ENCODE assay signal across 23 cellular contexts in genomic region chr9:22357016-22357415, GRCh38.
"Had no signal": no experiment of that assay in that cellular context is flagged by ENCODE, and none has a peak within 500 bp of the region (broad histone marks: within the 10 kb centered on the region; RNA-seq: fewer than 3 reads in every experiment).

No MANE protein-coding gene starts in this region.

- H3K27me3 Mint-ChIP-seq: activated CD4-positive, alpha-beta T cell treated with anti-CD3 and anti-CD28 coated beads, Interleukin-2, amount 10 ng/mL, durations not matched to agents 24 days and 14 days; activated CD8-positive, alpha-beta memory T cell treated with anti-CD3 and anti-CD28 coated beads, Interleukin-2, amount 10 ng/mL, durations not matched to agents 7 days and 5 days; activated CD8-positive, alpha-beta T cell treated with anti-CD3 and anti-CD28 coated beads for 36 hours; activated naive CD4-positive, alpha-beta T cell treated with anti-CD3 and anti-CD28 coated beads, Interleukin-2, amount 50 U/mL, for 24 hours; dendritic cell treated with granulocyte-macrophage colony-stimulating factor and Interleukin-4, amounts not matched to agents 40 ng/mL and 50 ng/mL, for 4 days had no signal

- H3K36me3 ChIP-seq: lower lobe of right lung, spleen, upper lobe of left lung had no signal

- H3K27ac ChIP-seq: body of pancreas, lower lobe of right lung, spleen, upper lobe of left lung, VCaP had no signal

- H3K27me3 ChIP-seq: body of pancreas, spleen, upper lobe of left lung had no signal

- H3K27ac Mint-ChIP-seq: activated CD4-positive, alpha-beta T cell treated with anti-CD3 and anti-CD28 coated beads, Interleukin-2, amount 10 ng/mL, durations not matched to agents 24 days and 14 days; activated CD8-positive, alpha-beta memory T cell treated with anti-CD3 and anti-CD28 coated beads, Interleukin-2, amount 10 ng/mL, durations not matched to agents 7 days and 5 days; activated CD8-positive, alpha-beta T cell treated with anti-CD3 and anti-CD28 coated beads for 36 hours; activated naive CD4-positive, alpha-beta T cell treated with anti-CD3 and anti-CD28 coated beads, Interleukin-2, amount 50 U/mL, for 24 hours; dendritic cell treated with granulocyte-macrophage colony-stimulating factor and Interleukin-4, amounts not matched to agents 40 ng/mL and 50 ng/mL, for 4 days; immature natural killer cell; nephron progenitor cell; T-helper 2 cell treated with Interferon-gamma antibody and Interleukin-4, amounts not matched to agents 5 μg/mL and 100 μg/mL, for 36 hours had no signal

- DNase-seq: activated CD4-positive, alpha-beta T cell treated with anti-CD3 and anti-CD28 coated beads, Interleukin-2, amount 10 ng/mL, durations not matched to agents 24 days and 14 days; activated CD8-positive, alpha-beta memory T cell treated with anti-CD3 and anti-CD28 coated beads, Interleukin-2, amount 10 ng/mL, durations not matched to agents 7 days and 5 days; activated CD8-positive, alpha-beta T cell treated with anti-CD3 and anti-CD28 coated beads for 36 hours; activated effector memory CD4-positive, alpha-beta T cell treated with anti-CD3 and anti-CD28 coated beads, Interleukin-2, amount 50 U/mL, for 16 hours; activated T-cell treated with anti-CD3 and anti-CD28 coated beads for 4 hours; anterior cingulate cortex; body of pancreas; effector CD4-positive, alpha-beta T cell; erythroblast; foreskin fibroblast; immature natural killer cell; lower lobe of right lung; mesendoderm; mucosa of descending colon; nephron progenitor cell; spleen; stimulated activated CD4-positive, alpha-beta T cell treated with anti-CD3 and anti-CD28 coated beads, Interleukin-4, amount 100 ng/mL, for 24 hours; stimulated activated naive CD4-positive, alpha-beta T cell treated with Interleukin-2 at 50 U/mL for 16 hours; upper lobe of left lung had no signal

- H3K9me3 ChIP-seq: body of pancreas, lower lobe of right lung, mucosa of descending colon, upper lobe of left lung had no signal

- H3K4me1 Mint-ChIP-seq: activated CD4-positive, alpha-beta T cell treated with anti-CD3 and anti-CD28 coated beads, Interleukin-2, amount 10 ng/mL, durations not matched to agents 24 days and 14 days; activated CD8-positive, alpha-beta memory T cell treated with anti-CD3 and anti-CD28 coated beads, Interleukin-2, amount 10 ng/mL, durations not matched to agents 7 days and 5 days; activated naive CD4-positive, alpha-beta T cell treated with anti-CD3 and anti-CD28 coated beads, Interleukin-2, amount 50 U/mL, for 24 hours; immature natural killer cell; nephron progenitor cell had no signal

- H3K36me3 Mint-ChIP-seq: activated CD8-positive, alpha-beta memory T cell treated with anti-CD3 and anti-CD28 coated beads, Interleukin-2, amount 10 ng/mL, durations not matched to agents 7 days and 5 days; immature natural killer cell had no signal

- H3K4me3 Mint-ChIP-seq: activated CD4-positive, alpha-beta T cell treated with anti-CD3 and anti-CD28 coated beads, Interleukin-2, amount 10 ng/mL, durations not matched to agents 24 days and 14 days; activated CD8-positive, alpha-beta memory T cell treated with anti-CD3 and anti-CD28 coated beads, Interleukin-2, amount 10 ng/mL, durations not matched to agents 7 days and 5 days; activated CD8-positive, alpha-beta T cell treated with anti-CD3 and anti-CD28 coated beads for 36 hours; activated naive CD4-positive, alpha-beta T cell treated with anti-CD3 and anti-CD28 coated beads, Interleukin-2, amount 50 U/mL, for 24 hours; dendritic cell treated with granulocyte-macrophage colony-stimulating factor and Interleukin-4, amounts not matched to agents 40 ng/mL and 50 ng/mL, for 4 days; immature natural killer cell; nephron progenitor cell; T-helper 2 cell treated with Interferon-gamma antibody and Interleukin-4, amounts not matched to agents 5 μg/mL and 100 μg/mL, for 36 hours had no signal

- H3K4me3 ChIP-seq: body of pancreas, lower lobe of right lung, mucosa of descending colon, spleen, upper lobe of left lung had no signal

- H3K4me1 ChIP-seq: body of pancreas, lower lobe of right lung, spleen, upper lobe of left lung had no signal
